In the genomic region with DNA sequence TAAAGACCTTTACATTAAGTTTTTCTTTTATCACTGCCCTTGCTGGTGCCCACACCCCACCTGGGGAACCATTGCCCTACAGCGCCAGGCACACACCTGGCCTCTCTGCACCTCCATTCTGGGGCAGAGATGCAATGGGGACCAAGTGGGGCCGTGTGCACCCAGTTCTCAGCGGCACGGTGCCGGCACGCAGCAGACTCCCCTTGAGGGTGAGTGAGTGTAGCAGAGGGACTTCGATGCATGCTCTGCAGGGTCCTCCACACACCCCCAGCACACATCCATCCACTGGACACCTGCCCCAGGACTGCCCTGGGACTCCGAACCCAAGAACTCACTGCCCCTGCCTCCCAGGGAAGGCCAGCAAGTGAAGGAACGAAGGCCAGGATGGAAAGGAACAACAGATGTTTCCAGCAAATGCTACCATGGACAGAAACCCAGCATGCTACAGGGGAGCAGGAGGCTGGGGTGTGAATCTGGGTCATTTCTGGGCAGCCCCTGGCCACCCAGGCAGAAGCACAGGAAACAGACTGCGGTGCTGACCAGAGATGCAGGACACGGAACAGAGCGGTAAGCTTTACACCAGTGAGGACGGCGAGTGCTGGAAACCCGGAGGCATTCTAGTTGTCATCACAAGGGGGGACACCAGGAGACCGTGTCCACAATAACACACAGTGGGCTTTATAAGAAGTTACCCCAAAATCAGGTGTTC, we compare ENCODE assay signal across 21 cellular contexts.
"Had no signal": no experiment of that assay in that cellular context is flagged by ENCODE, and none has a peak within 500 bp of the region (broad histone marks: within the 10 kb centered on the region; RNA-seq: fewer than 3 reads in every experiment).

No MANE protein-coding gene starts in this region.

- H3K36me3 ChIP-seq: breast epithelium, heart right ventricle, ovary, prostate gland, thyroid gland had no signal

- H3K36me3 Mint-ChIP-seq: activated naive CD8-positive, alpha-beta T cell treated with anti-CD3 and anti-CD28 coated beads for 36 hours; naive thymus-derived CD4-positive, alpha-beta T cell had no signal

- H3K9me3 ChIP-seq: breast epithelium, heart right ventricle, ovary, prostate gland, thyroid gland had no signal

- H3K27me3 Mint-ChIP-seq: activated naive CD8-positive, alpha-beta T cell treated with anti-CD3 and anti-CD28 coated beads for 36 hours; activated T-helper 17 cell treated with anti-CD3 and anti-CD28 coated beads, Interleukin-2, amount 50 U/mL, for 72 hours; naive thymus-derived CD4-positive, alpha-beta T cell; stimulated activated naive CD8-positive, alpha-beta T cell treated with anti-CD3 and anti-CD28 coated beads, Interleukin-15, Interleukin-2, amounts not matched to agents 100 ng/mL and 50 ng/mL, for 24 hours had no signal

- H3K27ac ChIP-seq: breast epithelium, heart right ventricle, ovary, prostate gland, thyroid gland had no signal

- H3K4me3 ChIP-seq: breast epithelium, heart right ventricle, lung, ovary, prostate gland, thyroid gland had no signal

- ATAC-seq: activated CD8-positive, alpha-beta T cell treated with anti-CD3 and anti-CD28 coated beads, Interleukin-2, amount 10 ng/mL, durations not matched to agents 7 days and 5 days; activated T-helper 17 cell treated with anti-CD3 and anti-CD28 coated beads, Interleukin-2, amount 50 U/mL, for 72 hours; heart right ventricle; naive thymus-derived CD4-positive, alpha-beta T cell; right cardiac atrium had no signal

- DNase-seq: activated CD4-positive, alpha-beta T cell treated with anti-CD3 and anti-CD28 coated beads for 1 hour; activated CD4-positive, alpha-beta T cell treated with anti-CD3 and anti-CD28 coated beads, Interleukin-2, amount 50 U/mL, for 1 hour; activated CD8-positive, alpha-beta T cell treated with anti-CD3 and anti-CD28 coated beads, Interleukin-2, amount 10 ng/mL, durations not matched to agents 7 days and 5 days; activated naive CD4-positive, alpha-beta T cell treated with Interleukin-2 at 50 U/mL for 16 hours; activated naive CD8-positive, alpha-beta T cell treated with anti-CD3 and anti-CD28 coated beads for 36 hours; activated T-cell treated with anti-CD3 and anti-CD28 coated beads, Interleukin-2, amount 50 U/mL, for 1 hour; islet precursor cell; naive thymus-derived CD4-positive, alpha-beta T cell; stimulated activated CD4-positive, alpha-beta T cell treated with anti-CD3 and anti-CD28 coated beads, Interleukin-4, amount 100 ng/mL, for 4 hours; substantia nigra; T-helper 1 cell; T-helper 9 cell; thyroid gland had no signal

- H3K27ac Mint-ChIP-seq: activated CD8-positive, alpha-beta T cell treated with anti-CD3 and anti-CD28 coated beads, Interleukin-2, amount 10 ng/mL, durations not matched to agents 7 days and 5 days; activated naive CD8-positive, alpha-beta T cell treated with anti-CD3 and anti-CD28 coated beads for 36 hours; activated T-helper 17 cell treated with anti-CD3 and anti-CD28 coated beads, Interleukin-2, amount 50 U/mL, for 72 hours; stimulated activated naive CD8-positive, alpha-beta T cell treated with anti-CD3 and anti-CD28 coated beads, Interleukin-15, Interleukin-2, amounts not matched to agents 100 ng/mL and 50 ng/mL, for 24 hours had no signal

- H3K9me3 Mint-ChIP-seq: activated naive CD8-positive, alpha-beta T cell treated with anti-CD3 and anti-CD28 coated beads for 36 hours; activated T-helper 17 cell treated with anti-CD3 and anti-CD28 coated beads, Interleukin-2, amount 50 U/mL, for 72 hours; naive thymus-derived CD4-positive, alpha-beta T cell; stimulated activated naive CD8-positive, alpha-beta T cell treated with anti-CD3 and anti-CD28 coated beads, Interleukin-15, Interleukin-2, amounts not matched to agents 100 ng/mL and 50 ng/mL, for 24 hours had no signal

- H3K4me3 Mint-ChIP-seq: activated CD8-positive, alpha-beta T cell treated with anti-CD3 and anti-CD28 coated beads, Interleukin-2, amount 10 ng/mL, durations not matched to agents 7 days and 5 days; activated naive CD8-positive, alpha-beta T cell treated with anti-CD3 and anti-CD28 coated beads for 36 hours; activated T-helper 17 cell treated with anti-CD3 and anti-CD28 coated beads, Interleukin-2, amount 50 U/mL, for 72 hours; stimulated activated naive CD8-positive, alpha-beta T cell treated with anti-CD3 and anti-CD28 coated beads, Interleukin-15, Interleukin-2, amounts not matched to agents 100 ng/mL and 50 ng/mL, for 24 hours had no signal
